ENCODE assay signal across 18 cellular contexts in genomic region chr11:121904148-121904547, GRCh38.
DNase-seq lines count a peak whose midpoint lies in the region; ATAC-seq and TF ChIP-seq lines count a peak whose summit lies in the region.
"Had no signal": no experiment of that assay in that cellular context is flagged by ENCODE, and none has a peak within 500 bp of the region (broad histone marks: within the 10 kb centered on the region; RNA-seq: fewer than 3 reads in every experiment).

No MANE protein-coding gene starts in this region.

- no peak overlapping the region for H3K4me3 ChIP-seq in gastroesophageal sphincter
- H3K4me3 ChIP-seq: ascending aorta, HAP-1, mucosa of descending colon, upper lobe of left lung had no signal

- H3K9me3 ChIP-seq in gastroesophageal sphincter = no peaks in the 10 kb centered on the region
- H3K9me3 ChIP-seq: ascending aorta, HAP-1, mucosa of descending colon, upper lobe of left lung had no signal

- H3K27ac ChIP-seq in gastroesophageal sphincter = no peak overlapping the region
- H3K27ac ChIP-seq: ascending aorta, RWPE1, upper lobe of left lung had no signal

- H3K27me3 ChIP-seq in gastroesophageal sphincter = no peaks in the 10 kb centered on the region
- H3K27me3 ChIP-seq: ascending aorta, upper lobe of left lung had no signal

- no peak for TF ChIP-seq CTCF in gastroesophageal sphincter (IDR thresholded peaks at IDR 0.05)

- peak; percentile 43 for ATAC-seq in GM18868 (IDR thresholded peaks at IDR 0.05; ENCODE audit: unreplicated experiment)
- ATAC-seq in gastroesophageal sphincter = peak; percentile 13
- peak; percentile 30 for ATAC-seq in sciatic nerve
- ATAC-seq in HG03460 (IDR thresholded peaks at IDR 0.05; ENCODE audit: unreplicated experiment) = no peak
- ATAC-seq: effector memory CD8-positive, alpha-beta T cell; mucosa of descending colon had no signal

- H3K36me3 ChIP-seq in gastroesophageal sphincter = no peaks in the 10 kb centered on the region
- H3K36me3 ChIP-seq: ascending aorta, HAP-1, upper lobe of left lung had no signal

- no peak for TF ChIP-seq EP300 in gastroesophageal sphincter (IDR thresholded peaks at IDR 0.05)

- 69 to 100% methylated on average over 1 to 4 of the region's 6 CpGs for WGBS in gastroesophageal sphincter (ENCODE audit: low coverage in 1 of 2), 2 donors

- H3K4me1 ChIP-seq in gastroesophageal sphincter = peaks cover 0 to 2% (median 0%) of the 10 kb centered on the region in 3 donors
- H3K4me1 ChIP-seq: ascending aorta, HAP-1, upper lobe of left lung had no signal

- DNase-seq in MV-4-11 (lab: John Stamatoyannopoulos, UW) (peak; percentile 59), sciatic nerve (ENCODE audit: low spot score) (no peak), cortex of kidney (lab: John Stamatoyannopoulos, UW) (no peak), AG08395 (ENCODE audit: low spot score) (no peak)
- DNase-seq: activated CD4-positive, alpha-beta T cell treated with anti-CD3 and anti-CD28 coated beads for 4 hours; DMS79 treated with DMSO at 0.1 percent for 48 hours; effector memory CD8-positive, alpha-beta T cell; glutamatergic neuron; mucosa of descending colon; NCI-H187 treated with DMSO at 0.1 percent for 48 hours; NCI-H446; upper lobe of left lung had no signal

- intact Hi-C loops in sciatic nerve (cut with DNase I) = no loop called here

- no peak for TF ChIP-seq POLR2A in gastroesophageal sphincter (IDR thresholded peaks at IDR 0.05)
